In the genomic region with DNA sequence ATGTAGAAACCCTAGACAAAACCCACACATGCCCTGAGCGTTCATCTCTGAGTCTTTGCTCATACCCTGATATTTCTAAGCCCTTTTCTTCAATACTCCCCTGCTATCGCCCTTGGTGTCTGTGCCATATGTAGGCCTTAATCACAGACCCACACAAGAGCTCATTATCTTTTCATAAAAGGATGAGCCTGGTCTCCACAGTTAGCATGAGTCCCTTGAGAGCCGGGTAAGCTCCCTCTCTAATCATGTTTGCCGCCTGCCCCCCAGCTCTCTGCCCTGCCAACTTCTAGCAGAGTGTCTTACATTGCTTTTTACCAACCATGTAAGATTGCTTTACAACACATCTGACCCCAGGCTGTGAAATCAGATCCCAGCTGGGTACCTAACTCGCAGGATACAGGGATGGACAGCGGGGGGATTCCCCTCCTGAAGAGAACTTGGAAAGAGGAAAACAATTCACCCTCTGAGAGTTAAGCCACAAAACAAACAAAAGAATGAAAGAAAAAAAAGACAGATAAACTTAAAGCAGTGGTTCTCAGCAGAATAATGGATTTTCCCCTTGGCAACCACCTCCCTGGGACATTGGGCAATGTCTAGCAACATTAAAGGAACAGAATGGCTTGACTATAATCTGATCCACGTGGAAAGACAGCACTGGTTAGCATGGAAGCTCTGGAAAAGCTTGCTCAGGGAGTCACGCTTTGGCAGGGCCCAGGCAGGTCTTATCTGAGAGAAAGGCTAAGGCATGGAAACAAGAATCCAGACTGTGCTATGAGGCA, we compare ENCODE assay signal across 16 cellular contexts. TPM values are rescaled to one million over a fixed set of nuclear protein-coding genes. Genes with fewer than 3 reads are reported as not detected.
DNase-seq lines count a peak whose midpoint lies in the region; ATAC-seq and TF ChIP-seq lines count a peak whose summit lies in the region.
"Had no signal": no experiment of that assay in that cellular context is flagged by ENCODE, and none has a peak within 500 bp of the region (broad histone marks: within the 10 kb centered on the region; RNA-seq: fewer than 3 reads in every experiment).

No MANE protein-coding gene starts in this region.

- no peaks in the 10 kb centered on the region for H3K9me3 ChIP-seq in heart left ventricle
- H3K9me3 ChIP-seq in SJCRH30 (replicated peaks) = no peaks in the 10 kb centered on the region
- no peaks in the 10 kb centered on the region for H3K9me3 ChIP-seq in testis
- no peaks in the 10 kb centered on the region for H3K9me3 ChIP-seq in aorta (ENCODE audit: control insufficient read depth, low read length)

- ATAC-seq in heart left ventricle (peak in 3 of 4 donors; percentile 56 to 93 (median 81)), left cardiac atrium (no peak), aorta (ENCODE audit: low FRiP score) (no peak), HG03432 (IDR thresholded peaks at IDR 0.05; ENCODE audit: unreplicated experiment) (no peak)

- no peaks in the 10 kb centered on the region for H3K36me3 ChIP-seq in heart left ventricle
- no peaks in the 10 kb centered on the region for H3K36me3 ChIP-seq in SJCRH30
- H3K36me3 ChIP-seq in testis (ENCODE audit: low read depth, missing control alignments) = no peaks in the 10 kb centered on the region
- no peaks in the 10 kb centered on the region for H3K36me3 ChIP-seq in aorta (ENCODE audit: control insufficient read depth in 1 of 2, insufficient read depth in 2 of 2, low read length in 1 of 2)
- H3K36me3 ChIP-seq: spleen had no signal

- peak in 2 of 5 donors; percentile 34 to 57 for DNase-seq in heart left ventricle
- DNase-seq in left cardiac atrium = no peak
- peak; percentile 29 to 40 for DNase-seq in SJCRH30
- DNase-seq in fibroblast of pulmonary artery (ENCODE audit: low read depth) = peak; percentile 82
- peak; percentile 45 for DNase-seq in testis
- DNase-seq in aorta = no peak
- DNase-seq in NCI-H226 = no peak
- DNase-seq: activated CD4-positive, CD25-positive, alpha-beta regulatory T cell treated with anti-CD3 and anti-CD28 coated beads, Interleukin-2, amount 50 U/mL, for 72 hours; activated naive CD8-positive, alpha-beta T cell treated with anti-CD3 and anti-CD28 coated beads, Interleukin-2, amount 10 ng/mL, durations not matched to agents 7 days and 5 days; activated T-cell treated with anti-CD3 and anti-CD28 coated beads for 4 hours; DMS153; dorsolateral prefrontal cortex; NCI-H187 treated with DMSO at 0.1 percent for 48 hours; PC-9; spleen had no signal

- H3K27me3 ChIP-seq in heart left ventricle = no peaks in the 10 kb centered on the region
- H3K27me3 ChIP-seq in SJCRH30 = no peaks in the 10 kb centered on the region
- H3K27me3 ChIP-seq in testis = no peaks in the 10 kb centered on the region
- no peaks in the 10 kb centered on the region for H3K27me3 ChIP-seq in aorta (ENCODE audit: control insufficient read depth in 1 of 2, insufficient read depth in 2 of 2, low read length in 1 of 2)
- H3K27me3 ChIP-seq: dorsolateral prefrontal cortex, spleen had no signal

- WGBS in heart left ventricle, 4 donors = 60 to 71% (median 65%) methylated on average over 8 of the region's 8 CpGs
- 54 to 57% methylated on average over 8 of the region's 8 CpGs for WGBS in testis, 2 donors
- 67 to 70% methylated on average over 8 of the region's 8 CpGs for WGBS in aorta, 2 donors

- TF ChIP-seq CTCF in heart left ventricle (IDR thresholded peaks at IDR 0.05) (no peak), fibroblast of pulmonary artery (IDR thresholded peaks at IDR 0.05; ENCODE audit: low read length, missing control alignments) (no peak), testis (IDR thresholded peaks at IDR 0.05) (no peak)

- intact Hi-C loops in heart left ventricle (cut with DNase I) = no loop called here
- intact Hi-C loops in left cardiac atrium (cut with DNase I) = no loop called here
- intact Hi-C loops in testis (cut with DNase I; ENCODE audit: low total_unique reads) = no loop called here
- intact Hi-C loops in aorta (cut with DNase I) = no loop called here

- peaks cover 0 to 6% (median 0%) of the 10 kb centered on the region in 12 donors for H3K4me1 ChIP-seq in heart left ventricle
- H3K4me1 ChIP-seq in SJCRH30 = no peaks in the 10 kb centered on the region
- H3K4me1 ChIP-seq in testis = peaks cover 9% of the 10 kb centered on the region
- no peaks in the 10 kb centered on the region for H3K4me1 ChIP-seq in aorta (ENCODE audit: control insufficient read depth in 1 of 2, insufficient read depth in 2 of 2, low read length in 2 of 2)
- H3K4me1 ChIP-seq: spleen had no signal

- H3K27ac ChIP-seq in heart left ventricle (no peak overlapping the region), SJCRH30 (no peak overlapping the region), testis (no peak overlapping the region), aorta (ENCODE audit: low read depth in 1 of 2, low read length in 2 of 2) (no peak overlapping the region)
- H3K27ac ChIP-seq: dorsolateral prefrontal cortex, PC-9, spleen had no signal

- H3K4me3 ChIP-seq in heart left ventricle (no peak overlapping the region), SJCRH30 (no peak overlapping the region), fibroblast of pulmonary artery (replicated peaks; ENCODE audit: low read depth, low read length) (no peak overlapping the region), testis (no peak overlapping the region), aorta (ENCODE audit: low read length in 2 of 2) (no peak overlapping the region)
- H3K4me3 ChIP-seq: dorsolateral prefrontal cortex, PC-9, spleen had no signal

- TF ChIP-seq POLR2A in heart left ventricle (IDR thresholded peaks at IDR 0.05) = no peak
- TF ChIP-seq POLR2A in testis (IDR thresholded peaks at IDR 0.05) = no peak

RNA-seq across cellular contexts. Expression of a gene that starts 39.4 kb away (rescaled TPM):
- total RNA-seq in heart left ventricle (under 1 TPM in 2 of 9 donors, not detected in 7; 0.14 to 0.23 TPM), left cardiac atrium (not detected), testis (1 to 10 TPM in 1 of 2 donors, under 1 TPM in 1; 0.63 to 1.2 TPM), aorta (under 1 TPM in 1 of 2 donors, not detected in 1; 0.23 TPM)
- polyA plus RNA-seq in heart left ventricle (not detected), testis (ENCODE audit: insufficient read depth, low read depth, low replicate concordance) (0.21 TPM), aorta (not detected)
- total RNA-seq in SJCRH30 (2014; rRNA removed; shearing (Covaris generic)) = 0.13 TPM in 1 of 2 replicates, not detected in the other
- total RNA-seq: activated naive CD8-positive, alpha-beta T cell treated with anti-CD3 and anti-CD28 coated beads, Interleukin-2, amount 10 ng/mL, durations not matched to agents 7 days and 5 days; PC-9; spleen had no signal

Comparison
In these comparisons a context has a peak if more than half of its experiments do, and no peak if none do; other contexts are left out.
1. ATAC-seq: peak in heart left ventricle (3 of 4); none in left cardiac atrium (0 of 2), aorta (single experiment) and HG03432 (single experiment).
2. DNase-seq: peak in SJCRH30 (2 of 2), fibroblast of pulmonary artery (single experiment) and testis (single experiment); none in left cardiac atrium (single experiment), aorta (0 of 2) and NCI-H226 (single experiment).